ENCODE assay signal across 11 cellular contexts in genomic region chr13:46050771-46051170, GRCh38. TPM values are rescaled to one million over a fixed set of nuclear protein-coding genes. Genes with fewer than 3 reads are reported as not detected.
DNase-seq lines count a peak whose midpoint lies in the region; ATAC-seq and TF ChIP-seq lines count a peak whose summit lies in the region.
"Had no signal": no experiment of that assay in that cellular context is flagged by ENCODE, and none has a peak within 500 bp of the region (broad histone marks: within the 10 kb centered on the region; RNA-seq: fewer than 3 reads in every experiment).

No MANE protein-coding gene starts in this region.

- H3F3A ChIP-seq in PC-9 (ENCODE audit: insufficient read depth, low read depth), result 0 out of 2 replicates have a peak, but pooled peaks cover 6% of the 10 kb centered on the region

- DNase-seq in activated T-cell treated with anti-CD3 and anti-CD28 coated beads, Interleukin-2, amount 50 U/mL, for 72 hours, result no peak
- DNase-seq in activated T-cell treated with anti-CD3 and anti-CD28 coated beads, Interleukin-2, amount 50 U/mL, for 1 hour, result no peak
- DNase-seq in PC-9 (no peak), epithelial cell of proximal tubule (ENCODE audit: low read depth) (no peak), DMS79 treated with DMSO at 0.1 percent for 48 hours (lab: John Stamatoyannopoulos, UW) (no peak), SJCRH30 (no peak)
- DNase-seq: SHP77 had no signal

- no peaks in the 10 kb centered on the region for H3K27me3 Mint-ChIP-seq in activated T-cell treated with anti-CD3 and anti-CD28 coated beads, Interleukin-2, amount 50 U/mL, for 72 hours (ENCODE audit: low read depth)

- H3K9me2 ChIP-seq in PC-9 (ENCODE audit: insufficient read depth), result no peaks in the 10 kb centered on the region

- no peaks in the 10 kb centered on the region for H3K27me3 ChIP-seq in PC-9 (ENCODE audit: insufficient read depth, low read depth)
- H3K27me3 ChIP-seq in skeletal muscle satellite cell (ENCODE audit: control insufficient read depth, insufficient read depth, low read length), result no peaks in the 10 kb centered on the region
- H3K27me3 ChIP-seq in SJCRH30, result no peaks in the 10 kb centered on the region

- H3K36me3 ChIP-seq in PC-9 (ENCODE audit: low read depth) (no peaks in the 10 kb centered on the region), skeletal muscle satellite cell (ENCODE audit: insufficient read depth, low read length) (no peaks in the 10 kb centered on the region), SJCRH30 (no peaks in the 10 kb centered on the region)

- no peaks in the 10 kb centered on the region for H3K9me3 Mint-ChIP-seq in activated T-cell treated with anti-CD3 and anti-CD28 coated beads, Interleukin-2, amount 50 U/mL, for 72 hours

- H3K9me3 ChIP-seq in PC-9 (ENCODE audit: insufficient read depth, low read depth), result no peaks in the 10 kb centered on the region
- H3K9me3 ChIP-seq in skeletal muscle satellite cell (replicated peaks; ENCODE audit: low read length), result no peaks in the 10 kb centered on the region
- H3K9me3 ChIP-seq in SJCRH30 (replicated peaks), result no peaks in the 10 kb centered on the region

- H3K4me3 ChIP-seq in PC-9 (peak overlapping the region; percentile 82; the same call in 1 of the 2 replicates), epithelial cell of proximal tubule (ENCODE audit: low read depth, low read length) (peak overlapping the region; percentile 97), skeletal muscle satellite cell (ENCODE audit: low read length) (peak overlapping the region; percentile 90), SJCRH30 (no peak overlapping the region)

- BruUV-seq in PC-9 (replicated peaks; lab: Mats Ljungman, UMichigan), result no TSS peak

- H3K36me3 Mint-ChIP-seq in activated T-cell treated with anti-CD3 and anti-CD28 coated beads, Interleukin-2, amount 50 U/mL, for 72 hours (ENCODE audit: insufficient read depth in 2 of 2), result peaks cover 0 to 3% of the 10 kb centered on the region in 2 donors

- intact Hi-C loops in PC-9 (cut with micrococcal nuclease; ENCODE audit: unreplicated experiment), result no loop called here

- peaks cover 55% of the 10 kb centered on the region for H3K4me1 Mint-ChIP-seq in activated T-cell treated with anti-CD3 and anti-CD28 coated beads, Interleukin-2, amount 50 U/mL, for 72 hours (ENCODE audit: low read depth)

- H3K4me2 ChIP-seq in PC-9 (peak overlapping the region; percentile 98), skeletal muscle satellite cell (ENCODE audit: low read length) (peak overlapping the region; percentile 80)

- peak overlapping the region; percentile 50 to 66 for H3K4me3 Mint-ChIP-seq in activated T-cell treated with anti-CD3 and anti-CD28 coated beads, Interleukin-2, amount 50 U/mL, for 72 hours

- H3K79me2 ChIP-seq in PC-9 (ENCODE audit: low read depth), result peaks cover 59% of the 10 kb centered on the region

- H4K20me1 ChIP-seq in PC-9 (ENCODE audit: insufficient read depth), result peaks cover 35% of the 10 kb centered on the region

- no peak overlapping the region for H3K9ac ChIP-seq in skeletal muscle satellite cell (ENCODE audit: low read depth, low read length)

- POLR2A ChIA-PET in PC-9 (lab: Charles Lee; ENCODE audit: unreplicated experiment), result no interaction called here

- no peak for ATAC-seq in activated T-cell treated with anti-CD3 and anti-CD28 coated beads, Interleukin-2, amount 50 U/mL, for 72 hours (replicated peaks in 1 of 2)
- ATAC-seq in HG03520 (IDR thresholded peaks at IDR 0.05; ENCODE audit: unreplicated experiment), result no peak

- H3K4me1 ChIP-seq in PC-9 (replicated peaks; ENCODE audit: insufficient read depth) (peaks cover 26% of the 10 kb centered on the region), skeletal muscle satellite cell (ENCODE audit: control insufficient read depth, insufficient read depth, low read length) (peaks cover 10% of the 10 kb centered on the region), SJCRH30 (peaks cover 3% of the 10 kb centered on the region; the same call in 1 of the 2 replicates)

- CTCF ChIA-PET in PC-9 (lab: Charles Lee), result no interaction called here

- no peak overlapping the region for H2AFZ ChIP-seq in PC-9

- no peak overlapping the region for H3K27ac Mint-ChIP-seq in activated T-cell treated with anti-CD3 and anti-CD28 coated beads, Interleukin-2, amount 50 U/mL, for 72 hours

- H3K27ac ChIP-seq in PC-9 (no peak overlapping the region), SJCRH30 (no peak overlapping the region)

- TF ChIP-seq CTCF in PC-9 (conservative IDR thresholded peaks at IDR 0.05) (no peak), epithelial cell of proximal tubule (conservative IDR thresholded peaks at IDR 0.05; ENCODE audit: low read depth, low read length) (no peak)

RNA-seq across cellular contexts. Expression of gene ZC3H13, which starts 1.8 kb away (rescaled TPM):
- total RNA-seq in activated T-cell treated with anti-CD3 and anti-CD28 coated beads, Interleukin-2, amount 50 U/mL, for 72 hours, result 10 to 100 TPM; 39.6 to 48.3 TPM
- total RNA-seq in PC-9 (2021) (29.4 and 36.9 TPM in 2 replicates), epithelial cell of proximal tubule (12.7 and 16.9 TPM in 2 replicates)
- total RNA-seq in skeletal muscle satellite cell (2012; rRNA removed), result 12.0 and 15.2 TPM in 2 replicates
- 37.0 and 44.2 TPM in 2 replicates for total RNA-seq in SJCRH30 (2014; rRNA removed; shearing (Covaris generic))

RNA-seq across cellular contexts. Expression of gene CPB2, which starts 54.1 kb away (rescaled TPM):
- total RNA-seq in activated T-cell treated with anti-CD3 and anti-CD28 coated beads, Interleukin-2, amount 50 U/mL, for 72 hours, result not detected
- total RNA-seq in PC-9 (2021) (not detected in 2 replicates), epithelial cell of proximal tubule (not detected in 2 replicates)
- not detected in 2 replicates for total RNA-seq in skeletal muscle satellite cell (2012; rRNA removed)
- total RNA-seq in SJCRH30 (2014; rRNA removed; shearing (Covaris generic)), result not detected in 2 replicates
- total RNA-seq: activated CD8-positive, alpha-beta memory T cell treated with anti-CD3 and anti-CD28 coated beads for 36 hours; bronchial epithelial cell had no signal
